8 cellular contexts compared by ENCODE assay signal in the genomic region with DNA sequence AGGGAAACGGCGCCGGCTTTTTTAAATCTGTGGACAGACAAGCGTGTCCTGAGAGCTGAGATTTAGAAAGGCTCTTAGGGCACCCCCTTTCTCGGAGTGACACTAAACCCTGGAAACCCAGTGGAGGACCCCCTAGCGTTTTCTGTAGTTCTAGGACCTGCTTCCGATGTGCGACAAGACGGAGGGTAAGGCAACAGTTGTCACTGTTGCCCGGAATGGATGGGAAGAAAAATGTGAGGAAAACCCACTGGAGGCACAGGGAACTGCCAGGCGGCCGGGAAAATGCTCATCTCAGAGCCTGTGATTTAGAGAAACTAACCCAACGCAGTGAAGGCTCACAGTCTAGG. TPM values are rescaled to one million over a fixed set of nuclear protein-coding genes. Genes with fewer than 3 reads are reported as not detected.
A peak's percentile ranks its signal among the peaks of the same experiment; 100 is the strongest.
DNase-seq lines count a peak whose midpoint lies in the region; ATAC-seq, FAIRE-seq and TF ChIP-seq lines count a peak whose summit lies in the region.

No MANE protein-coding gene starts in this region.

- TF ChIP-seq EP300 in A549 (IDR thresholded peaks at IDR 0.05): no peak

- CTCF ChIA-PET in A549 (lab: Yijun Ruan, JAX) (interaction anchor here (1.0 to 2.6 kb wide), 8 partner anchors 8 to 423 kb away, joined by 3 to 5 read pairs (median 4); partner anchors contain the start of genes PRELID3B and STX16), MCF 10A (lab: Yijun Ruan, JAX) (interaction anchor here (0.7 to 2.0 kb wide), 6 partner anchors 9 to 1275 kb away, joined by 3 to 19 read pairs (median 4); no protein-coding TSS in a partner anchor)

- no peaks in the 10 kb centered on the region for H3K27me3 Mint-ChIP-seq in MCF 10A (ENCODE audit: insufficient read depth, unreplicated experiment)

- peak overlapping the region; percentile 78 for H3K27ac Mint-ChIP-seq in MCF 10A (ENCODE audit: low read depth, unreplicated experiment)

- BruUV-seq in MCF 10A (replicated peaks; lab: Mats Ljungman, UMichigan): TSS peak; percentile 93

- FAIRE-seq in A549 (lab: Jason Lieb, UNC) (no peak), urothelium cell line (lab: Jason Lieb, UNC) (no peak)

- H3K9me3 ChIP-seq in A549 (no peaks in the 10 kb centered on the region), lung (ENCODE audit: control insufficient read depth in 2 of 2, insufficient read depth in 1 of 2, low read length in 1 of 2) (no peaks in the 10 kb centered on the region)

- H3K4me2 ChIP-seq in A549: peak overlapping the region; percentile 82

- H3K27ac ChIP-seq in A549: peak overlapping the region; percentile 81 to 99
- H3K27ac ChIP-seq in lung (ENCODE audit: low read depth in 1 of 2, low read length in 1 of 2): peak overlapping the region; percentile 89 to 97

- H3K4me3 Mint-ChIP-seq in MCF 10A (ENCODE audit: unreplicated experiment): peak overlapping the region; percentile 90

- no peaks in the 10 kb centered on the region for H3K27me3 ChIP-seq in lung (ENCODE audit: control insufficient read depth, insufficient read depth)

- intact Hi-C loops in MCF 10A (cut with micrococcal nuclease): loop anchor here (1.0 kb wide), 1 partner anchor 143 kb away; no protein-coding TSS in a partner anchor

- peak; percentile 67 to 70 for ATAC-seq in A549
- ATAC-seq in GM18508 (IDR thresholded peaks at IDR 0.05; ENCODE audit: insufficient read depth, unreplicated experiment): peak; percentile 28
- ATAC-seq in lung (ENCODE audit: insufficient read depth, low FRiP score): no peak
- no peak for ATAC-seq in GM19467 (IDR thresholded peaks at IDR 0.05; ENCODE audit: unreplicated experiment)

- TF ChIP-seq CTCF in A549 (IDR thresholded peaks at IDR 0.05) (no peak), MCF 10A (IDR thresholded peaks at IDR 0.05; ENCODE audit: unreplicated experiment) (no peak), lung (IDR thresholded peaks at IDR 0.05; ENCODE audit: control extremely low read depth, extremely low read depth) (no peak)

- H3K9me3 Mint-ChIP-seq in MCF 10A (ENCODE audit: unreplicated experiment): no peaks in the 10 kb centered on the region

- TF ChIP-seq POLR2A in A549 (IDR thresholded peaks at IDR 0.05; ENCODE audit: low read length): no peak

- no peak for TF ChIP-seq RAD21 in A549 (conservative IDR thresholded peaks at IDR 0.05 in 1 of 2, IDR thresholded peaks at IDR 0.05 in 1 of 2)

- H3K4me3 ChIP-seq in A549: peak overlapping the region; percentile 70
- H3K4me3 ChIP-seq in lung: peak overlapping the region; percentile 52

- DNase-seq in A549 (ENCODE audit: low read depth in 1 of 2, low spot score in 1 of 2): peak in 1 of 2 experiments; percentile 46
- DNase-seq in NCI-H345 (lab: John Stamatoyannopoulos, UW): peak; percentile 79
- DNase-seq in MCF 10A (ENCODE audit: unreplicated experiment): no peak
- no peak for DNase-seq in lung (ENCODE audit: low spot score)
- peak; percentile 65 for DNase-seq in urothelium cell line (ENCODE audit: low spot score)
- no peak for DNase-seq in mucosa of gallbladder (ENCODE audit: low spot score)

- POLR2A ChIA-PET in A549 (lab: Yijun Ruan, JAX) (interaction anchor here (0.8 to 2.9 kb wide), 23 partner anchors 8 to 190 kb away, joined by 3 to 35 read pairs (median 5); partner anchors contain the start of genes NELFCD, PRELID3B and TUBB1), MCF 10A (lab: Yijun Ruan, JAX) (interaction anchor here (0.7 to 5.6 kb wide), 30 partner anchors 9 to 907 kb away, joined by 3 to 107 read pairs (median 6); partner anchors contain the start of genes FAM217B, NELFCD, PPP1R3D and PRELID3B)

- peaks cover 14 to 25% of the 10 kb centered on the region in 2 donors for H3K36me3 ChIP-seq in lung (ENCODE audit: control insufficient read depth in 2 of 2, insufficient read depth in 2 of 2, low read length in 2 of 2)

- peaks cover 28% of the 10 kb centered on the region for H3K4me1 Mint-ChIP-seq in MCF 10A (ENCODE audit: insufficient read depth, unreplicated experiment)

- H3K4me1 ChIP-seq in A549 (peaks cover 37% of the 10 kb centered on the region), lung (ENCODE audit: control insufficient read depth in 2 of 2, insufficient read depth in 2 of 2, low read length in 2 of 2) (peaks cover 0 to 13% of the 10 kb centered on the region in 2 donors)

- peaks cover 86% of the 10 kb centered on the region for H3K36me3 Mint-ChIP-seq in MCF 10A (ENCODE audit: insufficient read depth, unreplicated experiment)

- 3% methylated on average over 9 of the region's 13 CpGs for WGBS in A549 (ENCODE audit: missing lambda C conversion rate)
- 3% methylated on average over 13 of the region's 13 CpGs for WGBS in lung, 2 donors

TF ChIP-seq in A549, 52 proteins besides CTCF, POLR2A, EP300 and RAD21:
- TF ChIP-seq JUN (IDR thresholded peaks at IDR 0.05): 0 out of 5 replicates have a peak, but pooled peaks of 1 of the 2 experiments have one; percentile 13
- TF ChIP-seq, protein P1, sequence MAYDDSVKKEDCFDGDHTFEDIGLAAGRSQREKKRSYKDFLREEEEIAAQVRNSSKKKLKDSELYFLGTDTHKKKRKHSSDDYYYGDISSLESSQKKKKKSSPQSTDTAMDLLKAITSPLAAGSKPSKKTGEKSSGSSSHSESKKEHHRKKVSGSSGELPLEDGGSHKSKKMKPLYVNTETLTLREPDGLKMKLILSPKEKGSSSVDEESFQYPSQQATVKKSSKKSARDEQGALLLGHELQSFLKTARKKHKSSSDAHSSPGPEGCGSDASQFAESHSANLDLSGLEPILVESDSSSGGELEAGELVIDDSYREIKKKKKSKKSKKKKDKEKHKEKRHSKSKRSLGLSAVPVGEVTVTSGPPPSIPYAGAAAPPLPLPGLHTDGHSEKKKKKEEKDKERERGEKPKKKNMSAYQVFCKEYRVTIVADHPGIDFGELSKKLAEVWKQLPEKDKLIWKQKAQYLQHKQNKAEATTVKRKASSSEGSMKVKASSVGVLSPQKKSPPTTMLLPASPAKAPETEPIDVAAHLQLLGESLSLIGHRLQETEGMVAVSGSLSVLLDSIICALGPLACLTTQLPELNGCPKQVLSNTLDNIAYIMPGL (CRISPR knock-in tag; IDR thresholded peaks at IDR 0.05; ENCODE audit: borderline replicate concordance): no peak
- no peak for TF ChIP-seq HOXB5 (CRISPR knock-in tag; IDR thresholded peaks at IDR 0.05)
- TF ChIP-seq RCOR1 (IDR thresholded peaks at IDR 0.05; ENCODE audit: low read depth, low read length): no peak
- no peak for TF ChIP-seq FOSL2 (IDR thresholded peaks at IDR 0.05)
- no peak for TF ChIP-seq FOSL2 (CRISPR knock-in tag; IDR thresholded peaks at IDR 0.05)
- 0 out of 2 replicates have a peak, but pooled peaks have one; percentile 1 for TF ChIP-seq TP53 (CRISPR knock-in tag; IDR thresholded peaks at IDR 0.05)
- TF ChIP-seq KDM5A (IDR thresholded peaks at IDR 0.05): 0 out of 2 replicates have a peak, but pooled peaks have one; percentile 1
- no peak for TF ChIP-seq HOXB13 (CRISPR knock-in tag; IDR thresholded peaks at IDR 0.05; ENCODE audit: low read depth)

RNA-seq across cellular contexts. Expression of gene ATP5F1E, which starts 0.6 kb away (rescaled TPM):
- 69.1 and 84.9 TPM in 2 replicates for polyA plus RNA-seq in A549 (2011; rRNA removed)
- 33.7 and 55.3 TPM in 2 replicates for polyA plus RNA-seq in A549 (2012; cell fraction: cytosol; rRNA removed)
- polyA plus RNA-seq in A549 (2012; cell fraction: nucleus; rRNA removed): 9.3 and 14.0 TPM in 2 replicates
- polyA plus RNA-seq in A549 (2017; fragmentation: RNase III; extraction: RNeasy Plus Mini Kit Qiagen cat#74134 plus additional on column Dnase treatment): 100 to 127 TPM (median 108 TPM) in 3 replicates
- 8.7 and 10.6 TPM in 2 replicates for polyA minus RNA-seq in A549 (2011; rRNA and poly(A)+ RNA removed)
- 65.2 and 69.7 TPM in 2 replicates for total RNA-seq in MCF 10A (2022)
- 10 to 100 TPM; 18.4 to 74.3 TPM for total RNA-seq in lung
- polyA plus RNA-seq in lung: 10 to 100 TPM; 53.9 to 88.8 TPM
- total RNA-seq in mucosa of gallbladder: 60.1 TPM

RNA-seq across cellular contexts. Expression of gene PRELID3B, which starts 9.9 kb away (rescaled TPM):
- polyA plus RNA-seq in A549 (2011; rRNA removed) (119 and 143 TPM in 2 replicates), A549 (2017; fragmentation: RNase III; extraction: RNeasy Plus Mini Kit Qiagen cat#74134 plus additional on column Dnase treatment) (84.1 to 88.8 TPM (median 85.6 TPM) in 3 replicates), lung (10 to 100 TPM; 19.9 to 33.7 TPM)
- polyA plus RNA-seq in A549 (2012; cell fraction: cytosol; rRNA removed): 33.5 and 34.3 TPM in 2 replicates
- polyA plus RNA-seq in A549 (2012; cell fraction: nucleus; rRNA removed): 7.6 and 11.3 TPM in 2 replicates
- 80.2 and 123 TPM in 2 replicates for polyA minus RNA-seq in A549 (2011; rRNA and poly(A)+ RNA removed)
- total RNA-seq in MCF 10A (2022) (180 and 197 TPM in 2 replicates), lung (10 to 100 TPM; 48.7 to 61.1 TPM), mucosa of gallbladder (35.0 TPM)

RNA-seq across cellular contexts. Expression of gene TUBB1, which starts 13.5 kb away (rescaled TPM):
- polyA plus RNA-seq in A549 (2011; rRNA removed) (0.03 TPM in 1 of 2 replicates, not detected in the other), A549 (2017; fragmentation: RNase III; extraction: RNeasy Plus Mini Kit Qiagen cat#74134 plus additional on column Dnase treatment) (0.03 TPM in 1 of 3 replicates, not detected in the others), lung (1 to 10 TPM in 1 of 2 donors, under 1 TPM in 1; 0.87 to 6.8 TPM)
- 0.01 TPM in 1 of 2 replicates, not detected in the other for polyA plus RNA-seq in A549 (2012; cell fraction: cytosol; rRNA removed)
- 0.01 and 0.10 TPM in 2 replicates for polyA plus RNA-seq in A549 (2012; cell fraction: nucleus; rRNA removed)
- polyA minus RNA-seq in A549 (2011; rRNA and poly(A)+ RNA removed): not detected in 2 replicates
- total RNA-seq in MCF 10A (2022) (not detected in 2 replicates), lung (1 to 10 TPM in 1 of 2 donors, under 1 TPM in 1; 0.64 to 6.6 TPM), mucosa of gallbladder (0.09 TPM)

RNA-seq across cellular contexts. Expression of gene CTSZ, which starts 25.6 kb away (rescaled TPM):
- polyA plus RNA-seq in A549 (2011; rRNA removed) (115 and 128 TPM in 2 replicates), A549 (2017; fragmentation: RNase III; extraction: RNeasy Plus Mini Kit Qiagen cat#74134 plus additional on column Dnase treatment) (154 to 158 TPM (median 156 TPM) in 3 replicates), lung (100 to 1,000 TPM; 189 to 558 TPM)
- polyA plus RNA-seq in A549 (2012; cell fraction: cytosol; rRNA removed): 153 and 175 TPM in 2 replicates
- polyA plus RNA-seq in A549 (2012; cell fraction: nucleus; rRNA removed): 90.9 and 95.1 TPM in 2 replicates
- polyA minus RNA-seq in A549 (2011; rRNA and poly(A)+ RNA removed): 67.3 and 74.5 TPM in 2 replicates
- total RNA-seq in MCF 10A (2022) (96.6 and 103 TPM in 2 replicates), lung (100 to 1,000 TPM; 105 to 393 TPM), mucosa of gallbladder (101 TPM)

RNA-seq across cellular contexts. Expression of gene NELFCD, which starts 51.6 kb away (rescaled TPM):
- 69.6 and 74.0 TPM in 2 replicates for polyA plus RNA-seq in A549 (2011; rRNA removed)
- polyA plus RNA-seq in A549 (2012; cell fraction: cytosol; rRNA removed): 73.5 and 75.1 TPM in 2 replicates
- 92.1 and 107 TPM in 2 replicates for polyA plus RNA-seq in A549 (2012; cell fraction: nucleus; rRNA removed)
- 54.8 to 58.8 TPM (median 58.7 TPM) in 3 replicates for polyA plus RNA-seq in A549 (2017; fragmentation: RNase III; extraction: RNeasy Plus Mini Kit Qiagen cat#74134 plus additional on column Dnase treatment)
- 65.3 and 66.1 TPM in 2 replicates for polyA minus RNA-seq in A549 (2011; rRNA and poly(A)+ RNA removed)
- 59.6 and 79.8 TPM in 2 replicates for total RNA-seq in MCF 10A (2022)
- total RNA-seq in lung: 10 to 100 TPM; 46.4 to 93.9 TPM
- 10 to 100 TPM; 31.5 to 38.3 TPM for polyA plus RNA-seq in lung
- 55.2 TPM for total RNA-seq in mucosa of gallbladder

Comparison
In these comparisons a context has a peak if more than half of its experiments do, and no peak if none do; other contexts are left out.
1. ATAC-seq: peak in A549 (2 of 2) and GM18508 (single experiment); none in lung (single experiment) and GM19467 (single experiment).
2. DNase-seq: peak in NCI-H345 (single experiment) and urothelium cell line (single experiment); none in MCF 10A (single experiment), lung (single experiment) and mucosa of gallbladder (single experiment).